Comparison of ENCODE assay signal across 17 cellular contexts in the genomic region with DNA sequence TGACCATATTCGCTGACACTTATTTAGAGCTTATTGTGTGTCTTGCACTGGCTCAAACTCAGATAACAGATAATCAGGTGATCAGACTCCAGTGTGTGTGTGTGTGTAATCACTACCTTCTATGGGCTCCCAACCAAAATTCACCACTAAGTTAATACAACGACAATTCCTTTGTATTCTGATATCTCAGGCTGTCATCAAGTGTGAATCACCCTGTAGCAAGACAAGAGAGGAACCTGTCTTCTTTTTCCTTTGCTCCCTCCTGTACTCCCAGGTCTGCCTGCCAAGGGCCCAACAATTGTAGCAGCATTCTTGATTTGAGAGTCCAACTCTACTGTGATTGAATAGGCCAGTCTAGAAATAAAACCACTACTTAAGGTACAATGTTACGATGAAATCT. TPM values are rescaled to one million over a fixed set of nuclear protein-coding genes. Genes with fewer than 3 reads are reported as not detected.
DNase-seq lines count a peak whose midpoint lies in the region; ATAC-seq and TF ChIP-seq lines count a peak whose summit lies in the region.
"Had no signal": no experiment of that assay in that cellular context is flagged by ENCODE, and none has a peak within 500 bp of the region (broad histone marks: within the 10 kb centered on the region; RNA-seq: fewer than 3 reads in every experiment).

No MANE protein-coding gene starts in this region.

- H3K36me3 Mint-ChIP-seq in nephron (ENCODE audit: low read depth) (peaks cover 7% of the 10 kb centered on the region), glutamatergic neuron (ENCODE audit: unreplicated experiment) (no peaks in the 10 kb centered on the region)
- H3K36me3 Mint-ChIP-seq: CD14-positive monocyte; CD8-positive, alpha-beta T cell had no signal

- H4K20me1 ChIP-seq in smooth muscle cell (ENCODE audit: low read depth), result no peaks in the 10 kb centered on the region

- H3K4me1 Mint-ChIP-seq in nephron (peaks cover 6% of the 10 kb centered on the region), glutamatergic neuron (ENCODE audit: low read depth, unreplicated experiment) (no peaks in the 10 kb centered on the region)
- H3K4me1 Mint-ChIP-seq: CD14-positive monocyte had no signal

- H3K9me3 Mint-ChIP-seq in nephron, result no peaks in the 10 kb centered on the region
- H3K9me3 Mint-ChIP-seq in glutamatergic neuron (ENCODE audit: unreplicated experiment), result no peaks in the 10 kb centered on the region
- H3K9me3 Mint-ChIP-seq: CD14-positive monocyte; CD8-positive, alpha-beta T cell had no signal

- H3K27ac Mint-ChIP-seq in nephron (peak overlapping the region in 2 of 3 experiments; percentile 13 to 32), glutamatergic neuron (ENCODE audit: unreplicated experiment) (no peak overlapping the region)
- H3K27ac Mint-ChIP-seq: CD14-positive monocyte; CD8-positive, alpha-beta T cell had no signal

- H3K27me3 ChIP-seq in RWPE2 (ENCODE audit: insufficient read depth, poor library complexity, severe bottlenecking) (no peaks in the 10 kb centered on the region), smooth muscle cell (ENCODE audit: low read depth) (no peaks in the 10 kb centered on the region)

- WGBS in smooth muscle cell (ENCODE audit: low lambda C conversion rate), result 82% methylated on average over 3 of the region's 3 CpGs

- peaks cover 87% of the 10 kb centered on the region for H3K36me3 ChIP-seq in RWPE2 (ENCODE audit: low read depth)
- no peaks in the 10 kb centered on the region for H3K36me3 ChIP-seq in smooth muscle cell (ENCODE audit: low read depth)
- H3K36me3 ChIP-seq: HAP-1 had no signal

- H3K27ac ChIP-seq in RWPE2 (ENCODE audit: poor library complexity, severe bottlenecking) (peak overlapping the region; percentile 22), smooth muscle cell (ENCODE audit: low read depth) (peak overlapping the region; percentile 36)

- H3K9me3 ChIP-seq in RWPE2 (ENCODE audit: severe bottlenecking) (no peaks in the 10 kb centered on the region), smooth muscle cell (replicated peaks; ENCODE audit: low read depth) (no peaks in the 10 kb centered on the region)
- H3K9me3 ChIP-seq: HAP-1 had no signal

- H3K4me3 Mint-ChIP-seq in nephron, result no peak overlapping the region
- H3K4me3 Mint-ChIP-seq in glutamatergic neuron (ENCODE audit: unreplicated experiment), result no peak overlapping the region
- H3K4me3 Mint-ChIP-seq: CD14-positive monocyte; CD8-positive, alpha-beta T cell had no signal

- ATAC-seq in RWPE2 (ENCODE audit: low read depth), result peak; percentile 25; the same call in 2 of the 3 replicates
- ATAC-seq: CD8-positive, alpha-beta T cell; HepG2 had no signal

- no peaks in the 10 kb centered on the region for H3K79me2 ChIP-seq in smooth muscle cell (ENCODE audit: low read depth)

- H3K4me1 ChIP-seq in RWPE2 (ENCODE audit: insufficient read depth, poor library complexity, severe bottlenecking) (peaks cover 6% of the 10 kb centered on the region), smooth muscle cell (ENCODE audit: low read depth) (no peaks in the 10 kb centered on the region)
- H3K4me1 ChIP-seq: HAP-1 had no signal

- no peaks in the 10 kb centered on the region for H3F3A ChIP-seq in smooth muscle cell (ENCODE audit: low read depth)

- H3K27me3 Mint-ChIP-seq in nephron (ENCODE audit: low read depth), result no peaks in the 10 kb centered on the region
- no peaks in the 10 kb centered on the region for H3K27me3 Mint-ChIP-seq in glutamatergic neuron (ENCODE audit: unreplicated experiment)

- no peak overlapping the region for H3K9ac ChIP-seq in smooth muscle cell (ENCODE audit: low read depth)

- no peak for TF ChIP-seq CTCF in RWPE2 (IDR thresholded peaks at IDR 0.05; ENCODE audit: poor library complexity, severe bottlenecking)
- TF ChIP-seq CTCF in epithelial cell of esophagus (IDR thresholded peaks at IDR 0.05; ENCODE audit: insufficient read depth, low read depth, low read length, missing control alignments), result no peak
- TF ChIP-seq CTCF in nephron (IDR thresholded peaks at IDR 0.05; ENCODE audit: unreplicated experiment in 3 of 3), result no peak
- TF ChIP-seq CTCF in smooth muscle cell (IDR thresholded peaks at IDR 0.05; ENCODE audit: borderline replicate concordance, insufficient read depth, poor library complexity, severe bottlenecking), result no peak
- no peak for TF ChIP-seq CTCF in glutamatergic neuron (IDR thresholded peaks at IDR 0.05; ENCODE audit: partially characterized antibody, unreplicated experiment)

- H3K4me2 ChIP-seq in smooth muscle cell, result no peak overlapping the region

- no peak overlapping the region for H3K4me3 ChIP-seq in RWPE2 (ENCODE audit: severe bottlenecking)
- H3K4me3 ChIP-seq in epithelial cell of esophagus (ENCODE audit: low read length), result no peak overlapping the region
- H3K4me3 ChIP-seq in smooth muscle cell, result no peak overlapping the region
- H3K4me3 ChIP-seq: HAP-1 had no signal

- H2AFZ ChIP-seq in smooth muscle cell (ENCODE audit: low read depth), result no peak overlapping the region

- DNase-seq in RWPE2 (ENCODE audit: low spot score), result no peak
- DNase-seq in epithelial cell of esophagus (ENCODE audit: low read depth), result peak; percentile 41
- DNase-seq in smooth muscle cell (lab: John Stamatoyannopoulos, UW; ENCODE audit: unreplicated experiment), result no peak
- no peak for DNase-seq in NCI-H774 (lab: John Stamatoyannopoulos, UW)
- no peak for DNase-seq in A172 (ENCODE audit: low spot score)
- DNase-seq in glutamatergic neuron, result no peak
- DNase-seq: CD8-positive, alpha-beta T cell; COR-L47; DMS153; DMS79 treated with DMSO at 0.1 percent for 48 hours; EL had no signal

RNA-seq across cellular contexts. Expression of gene ITGB6, which starts 25.8 kb away (rescaled TPM):
- total RNA-seq in smooth muscle cell, result 175 and 181 TPM in 2 replicates
- polyA plus RNA-seq in smooth muscle cell, result 15.2 and 85.3 TPM in 2 replicates
- 0.29 and 1.00 TPM in 2 replicates for total RNA-seq in A172 (2014; rRNA removed; shearing (Covaris generic))
- total RNA-seq in glutamatergic neuron (ENCODE audit: unreplicated experiment), result not detected
- total RNA-seq: A673; CD8-positive, alpha-beta T cell; H1; HepG2 had no signal
- polyA plus RNA-seq: CD14-positive monocyte, H1, HepG2 had no signal

Comparison
In these comparisons a context has a peak if more than half of its experiments do, and no peak if none do; other contexts are left out.
1. RNA of gene ITGB6, which starts 25.8 kb away (total RNA-seq): 175 to 181 TPM in smooth muscle cell; 0.29 to 1.00 TPM in A172 and not detected in glutamatergic neuron (single experiment); every median in the first group is over 10 times any median in the second.